ENCODE assay signal across 9 cellular contexts in the genomic region with DNA sequence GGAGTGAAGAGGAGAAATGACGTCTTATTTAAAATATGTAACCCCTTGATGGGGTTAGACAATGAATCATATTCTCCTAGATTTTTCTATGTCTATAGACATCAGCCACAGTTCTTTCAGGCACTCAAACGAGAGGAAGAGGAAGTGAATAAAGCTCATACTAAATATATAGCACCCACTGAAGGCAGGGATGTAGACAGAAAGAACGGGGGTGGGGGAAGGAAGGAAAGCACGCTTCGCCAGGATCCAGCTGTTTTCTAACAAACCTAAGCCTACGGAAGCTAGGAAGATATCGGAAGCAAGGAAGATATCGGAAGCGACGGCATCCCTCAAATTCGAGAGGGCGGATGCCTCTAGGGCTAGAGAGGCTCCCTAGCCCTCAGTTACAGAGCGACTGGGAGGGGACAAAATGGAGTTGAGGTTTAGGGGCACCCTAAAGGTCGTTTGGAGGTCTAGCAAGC. TPM values are rescaled to one million over a fixed set of nuclear protein-coding genes. Genes with fewer than 3 reads are reported as not detected.
DNase-seq lines count a peak whose midpoint lies in the region; ATAC-seq and TF ChIP-seq lines count a peak whose summit lies in the region.
"Had no signal": no experiment of that assay in that cellular context is flagged by ENCODE, and none has a peak within 500 bp of the region (broad histone marks: within the 10 kb centered on the region; RNA-seq: fewer than 3 reads in every experiment).

No MANE protein-coding gene starts in this region.

- TF ChIP-seq POLR2A in HCT116 (IDR thresholded peaks at IDR 0.05; ENCODE audit: borderline replicate concordance, extremely low read depth, insufficient read depth, insufficient read length) (no peak), NB4 (IDR thresholded peaks at IDR 0.05; ENCODE audit: extremely low read depth, insufficient read length) (no peak)

- TF ChIP-seq CTCF in HCT116 (IDR thresholded peaks at IDR 0.05 in 2 of 3, conservative IDR thresholded peaks at IDR 0.05 in 1 of 3; ENCODE audit: borderline replicate concordance in 1 of 3, insufficient read depth in 1 of 3, low read depth in 2 of 3, low read length in 2 of 3) = no peak
- TF ChIP-seq CTCF in NB4 (IDR thresholded peaks at IDR 0.05; ENCODE audit: low read depth, low read length) = no peak
- no peak for TF ChIP-seq CTCF in fibroblast of villous mesenchyme (IDR thresholded peaks at IDR 0.05; ENCODE audit: insufficient read depth, low read depth, low read length)
- no peak for TF ChIP-seq CTCF in osteoblast (IDR thresholded peaks at IDR 0.05; ENCODE audit: extremely low read depth, low read depth, low read length)

- H3K36me3 ChIP-seq in HCT116 (ENCODE audit: control insufficient read depth in 1 of 2, insufficient read depth in 2 of 2, low read length in 2 of 2) (0 out of 4 replicates have a peak, but pooled peaks cover 0 to 3% of the 10 kb centered on the region in 2 experiments), osteoblast (ENCODE audit: insufficient read depth, low read length) (no peaks in the 10 kb centered on the region)

- H3K9me3 ChIP-seq in HCT116 (ENCODE audit: control insufficient read depth in 1 of 2, insufficient read depth in 1 of 2, low read depth in 1 of 2, low read length in 2 of 2) (no peaks in the 10 kb centered on the region), osteoblast (ENCODE audit: low read depth, low read length) (no peaks in the 10 kb centered on the region)

- H3K79me2 ChIP-seq in HCT116 (ENCODE audit: insufficient read depth, low read length) = peaks cover 48% of the 10 kb centered on the region
- H3K79me2 ChIP-seq in osteoblast (ENCODE audit: insufficient read depth, low read length) = peaks cover 57% of the 10 kb centered on the region

- DNase-seq in DMS 273 (lab: John Stamatoyannopoulos, UW; ENCODE audit: unreplicated experiment) = peak; percentile 51
- DNase-seq in DMS 273 treated with DMSO at 0.1 percent for 48 hours (lab: John Stamatoyannopoulos, UW) = no peak
- no peak for DNase-seq in HCT116 (ENCODE audit: low read depth, low spot score)
- peak; percentile 59 for DNase-seq in NB4 (ENCODE audit: low read depth)
- peak; percentile 10 for DNase-seq in activated T-cell treated with anti-CD3 and anti-CD28 coated beads for 48 hours (ENCODE audit: low read depth)
- DNase-seq in fibroblast of villous mesenchyme (ENCODE audit: low read depth) = peak; percentile 40
- DNase-seq in osteoblast (ENCODE audit: insufficient read length, low spot score, missing footprints) = no peak
- no peak for DNase-seq in ureter (ENCODE audit: low spot score)

- intact Hi-C loops in HCT116 (cut with micrococcal nuclease) = no loop called here

- H3K4me1 ChIP-seq in HCT116 (ENCODE audit: control insufficient read depth in 1 of 2, insufficient read depth in 2 of 2, low read length in 2 of 2) (peaks cover 4 to 13% of the 10 kb centered on the region in 2 experiments; a peak in 3 of 4 replicates), osteoblast (ENCODE audit: insufficient read depth, low read length) (peaks cover 4% of the 10 kb centered on the region)

- H4K20me1 ChIP-seq in HCT116 (ENCODE audit: insufficient read depth) (no peaks in the 10 kb centered on the region), osteoblast (ENCODE audit: insufficient read depth, low read length) (peaks cover 11% of the 10 kb centered on the region)

- H3K4me2 ChIP-seq in HCT116 (ENCODE audit: low read length) (peak overlapping the region; percentile 80), osteoblast (ENCODE audit: insufficient read depth, low read length) (peak overlapping the region; percentile 77)

- H3K9ac ChIP-seq in HCT116 (ENCODE audit: low read length) = peak overlapping the region; percentile 81

- no peaks in the 10 kb centered on the region for H3K27me3 ChIP-seq in HCT116 (ENCODE audit: insufficient read depth, low read length)
- no peaks in the 10 kb centered on the region for H3K27me3 ChIP-seq in osteoblast (ENCODE audit: insufficient read depth, low read length)

- POLR2A ChIA-PET in HCT116 (lab: Charles Lee) = interaction anchor here (1.6 kb wide), 1 partner anchor 13 kb away, joined by 6 read pairs; no protein-coding TSS in a partner anchor

- no peak for TF ChIP-seq RAD21 in HCT116 (IDR thresholded peaks at IDR 0.05; ENCODE audit: low read depth)

- H3K27ac ChIP-seq in HCT116 (ENCODE audit: low read depth, low read length) = peak overlapping the region; percentile 72
- H3K27ac ChIP-seq in osteoblast (ENCODE audit: low read depth, low read length) = peak overlapping the region; percentile 93
- H3K27ac ChIP-seq: 22Rv1 had no signal

- peak; percentile 25 for ATAC-seq in HCT116

- H3K9me2 ChIP-seq in HCT116 (ENCODE audit: insufficient read depth) = no peaks in the 10 kb centered on the region

- H2AFZ ChIP-seq in HCT116 (ENCODE audit: low read depth, low read length, poor library complexity, severe bottlenecking) = no peak overlapping the region
- peak overlapping the region; percentile 60 for H2AFZ ChIP-seq in osteoblast (ENCODE audit: low read length)

- no TSS peak for BruUV-seq in HCT116 (replicated peaks; lab: Mats Ljungman, UMichigan)

- peak overlapping the region; percentile 78 to 79 for H3K4me3 ChIP-seq in HCT116 (replicated peaks in 1 of 2; ENCODE audit: low read depth in 1 of 2, low read length in 2 of 2)
- peak overlapping the region; percentile 93 for H3K4me3 ChIP-seq in NB4 (ENCODE audit: low read depth, low read length)
- H3K4me3 ChIP-seq in fibroblast of villous mesenchyme (ENCODE audit: low read depth, low read length) = peak overlapping the region; percentile 90
- H3K4me3 ChIP-seq in osteoblast (ENCODE audit: insufficient read depth, low read length) = peak overlapping the region; percentile 84

- RAD21 ChIA-PET in HCT116 (lab: Charles Lee; ENCODE audit: low non-redundant PET in 1 of 2, low total read pairs in 2 of 2, uncharacterized antibody in 2 of 2, unreplicated experiment in 2 of 2) = no interaction called here

- CTCF ChIA-PET in HCT116 (lab: Charles Lee) = no interaction called here

TF ChIP-seq in HCT116, 20 proteins besides CTCF, POLR2A, EP300 and RAD21:
- no peak for TF ChIP-seq SRF (IDR thresholded peaks at IDR 0.05; ENCODE audit: low read depth)
- 0 out of 2 replicates have a peak, but pooled peaks have one; percentile 23 for TF ChIP-seq FOSL1 (IDR thresholded peaks at IDR 0.05; ENCODE audit: low read depth)
TF ChIP-seq in HCT116: peak in this region for 1.

RNA-seq across cellular contexts. Expression of a gene that starts 0.7 kb away (rescaled TPM):
- total RNA-seq in HCT116 (2021; ENCODE audit: unreplicated experiment) (50.5 TPM), fibroblast of villous mesenchyme (146 and 171 TPM in 2 replicates), osteoblast (96.9 and 117 TPM in 2 replicates), ureter (38.8 TPM)
- polyA plus RNA-seq in HCT116 (2012) = 15.2 and 17.9 TPM in 2 replicates

Comparison
In these comparisons a context has a peak if more than half of its experiments do, and no peak if none do; other contexts are left out.
1. DNase-seq: peak in DMS 273 (single experiment), NB4 (single experiment), activated T-cell treated with anti-CD3 and anti-CD28 coated beads for 48 hours (single experiment) and fibroblast of villous mesenchyme (single experiment); none in DMS 273 treated with DMSO at 0.1 percent for 48 hours (single experiment), HCT116 (single experiment), osteoblast (single experiment) and ureter (single experiment).
2. Peak in every context shown above with its lines, with median percentiles within 50 percentile points of each other: H3K4me3 ChIP-seq.